ENCODE assay signal across 20 cellular contexts in genomic region chr1:245043617-245043952, GRCh38.
A peak's percentile ranks its signal among the peaks of the same experiment; 100 is the strongest.
DNase-seq lines count a peak whose midpoint lies in the region; ATAC-seq and TF ChIP-seq lines count a peak whose summit lies in the region.
"Had no signal": no experiment of that assay in that cellular context is flagged by ENCODE, and none has a peak within 500 bp of the region (broad histone marks: within the 10 kb centered on the region; RNA-seq: fewer than 3 reads in every experiment).

No MANE protein-coding gene starts in this region.

- H3K27ac ChIP-seq in SK-N-MC (0 out of 2 replicates have a peak overlapping the region, but pooled peaks have one; percentile 54), right atrium auricular region (peak overlapping the region; percentile 27 to 53), tibial nerve (peak overlapping the region in 3 of 4 donors; percentile 26 to 68 (median 54)), foreskin keratinocyte (no peak overlapping the region)
- H3K27ac ChIP-seq: SJCRH30 had no signal

- TF ChIP-seq POLR2A in tibial nerve (IDR thresholded peaks at IDR 0.05), result no peak

- 50 to 66% methylated on average over 6 of the region's 6 CpGs for WGBS in tibial nerve, 2 donors

- H3K27me3 ChIP-seq in right atrium auricular region (no peaks in the 10 kb centered on the region), tibial nerve (no peaks in the 10 kb centered on the region), foreskin keratinocyte (no peaks in the 10 kb centered on the region)
- H3K27me3 ChIP-seq: BE2C, SJCRH30 had no signal

- no peaks in the 10 kb centered on the region for H3K4me1 Mint-ChIP-seq in immature natural killer cell

- H3K4me1 ChIP-seq in right atrium auricular region (peaks cover 0 to 9% of the 10 kb centered on the region in 2 donors), tibial nerve (peaks cover 0 to 25% (median 5%) of the 10 kb centered on the region in 4 donors), foreskin keratinocyte (no peaks in the 10 kb centered on the region)
- H3K4me1 ChIP-seq: SJCRH30 had no signal

- H3K27me3 Mint-ChIP-seq in immature natural killer cell (ENCODE audit: low read depth in 3 of 3), result no peaks in the 10 kb centered on the region

- TF ChIP-seq CTCF in right atrium auricular region (IDR thresholded peaks at IDR 0.05) (no peak), tibial nerve (IDR thresholded peaks at IDR 0.05) (no peak), foreskin keratinocyte (conservative IDR thresholded peaks at IDR 0.05) (no peak)

- H3K9me3 ChIP-seq in SK-N-MC (ENCODE audit: low read depth, low read length), result no peaks in the 10 kb centered on the region
- H3K9me3 ChIP-seq in right atrium auricular region, result no peaks in the 10 kb centered on the region
- peaks cover 0 to 1% (median 0%) of the 10 kb centered on the region in 4 donors for H3K9me3 ChIP-seq in tibial nerve
- H3K9me3 ChIP-seq: A549, BE2C, HAP-1, SJCRH30 had no signal

- no peak overlapping the region for H3K27ac Mint-ChIP-seq in immature natural killer cell

- H3K36me3 Mint-ChIP-seq in immature natural killer cell, result no peaks in the 10 kb centered on the region

- no peak overlapping the region for H3K4me3 Mint-ChIP-seq in immature natural killer cell

- intact Hi-C loops in Right ventricle myocardium superior (cut with DNase I), result loop anchor here (2.0 to 10.0 kb wide), 3 partner anchors 71 to 243 kb away; partner anchors contain the start of gene COX20

- no peak for DNase-seq in SK-N-MC (ENCODE audit: low read depth, low spot score)
- no peak for DNase-seq in Right ventricle myocardium superior
- no peak for DNase-seq in right atrium auricular region (ENCODE audit: low spot score)
- no peak for DNase-seq in tibial nerve (ENCODE audit: low spot score in 2 of 2)
- no peak for DNase-seq in NCI-H128 (lab: John Stamatoyannopoulos, UW; ENCODE audit: unreplicated experiment)
- no peak for DNase-seq in immature natural killer cell
- no peak for DNase-seq in foreskin keratinocyte
- DNase-seq: BE2C, DMS53, GF-D8, Karpas-422, NCI-H1417, NCI-H1694 treated with DMSO at 0.1 percent for 48 hours, NCI-H2081 treated with DMSO at 0.1 percent for 48 hours, NCI-H2171 treated with DMSO at 0.1 percent for 48 hours, NCI-H524 treated with DMSO at 0.1 percent for 48 hours, NCI-H82, SJCRH30 had no signal

- H3K36me3 ChIP-seq in SK-N-MC (ENCODE audit: insufficient read depth, low read length) (no peaks in the 10 kb centered on the region), right atrium auricular region (no peaks in the 10 kb centered on the region), tibial nerve (no peaks in the 10 kb centered on the region)
- H3K36me3 ChIP-seq: BE2C, HAP-1, SJCRH30 had no signal

- peak overlapping the region; percentile 63 for H3K9ac ChIP-seq in SK-N-MC (ENCODE audit: insufficient read length)

- H3K4me3 ChIP-seq in SK-N-MC (no peak overlapping the region), right atrium auricular region (no peak overlapping the region), tibial nerve (no peak overlapping the region)
- H3K4me3 ChIP-seq: A549, HAP-1, SJCRH30 had no signal

- ATAC-seq in Right ventricle myocardium superior (ENCODE audit: poor library complexity), result peak; percentile 61
- ATAC-seq in foreskin keratinocyte, result no peak

- TF ChIP-seq EP300 in tibial nerve (IDR thresholded peaks at IDR 0.05), result no peak

- H3K9me3 Mint-ChIP-seq in immature natural killer cell, result peaks cover 0 to 1% (median 0%) of the 10 kb centered on the region in 6 donors
